ENCODE assay signal across 8 cellular contexts in the genomic region with DNA sequence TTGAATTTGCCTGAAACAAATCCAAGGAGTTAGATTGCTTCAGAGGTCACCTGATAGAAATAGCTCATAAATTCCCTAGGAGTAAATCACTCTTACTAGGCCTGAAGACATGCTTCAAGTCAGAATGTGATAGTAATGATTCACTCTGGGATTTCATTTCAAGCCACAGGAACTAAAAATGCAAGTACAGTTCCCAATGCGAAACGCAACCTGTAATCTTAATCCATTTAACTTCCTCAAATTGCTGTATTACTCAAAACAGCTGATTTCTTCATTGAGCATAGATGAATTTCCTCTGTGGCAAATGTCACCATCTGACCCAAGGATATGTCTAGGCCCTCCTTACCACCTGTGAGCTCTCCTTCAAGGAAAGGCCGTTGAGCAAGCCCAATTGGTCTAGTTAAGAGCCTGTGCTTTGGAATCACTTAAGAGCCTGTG. TPM values are rescaled to one million over a fixed set of nuclear protein-coding genes. Genes with fewer than 3 reads are reported as not detected.
A peak's percentile ranks its signal among the peaks of the same experiment; 100 is the strongest.
DNase-seq lines count a peak whose midpoint lies in the region; ATAC-seq and TF ChIP-seq lines count a peak whose summit lies in the region.

No MANE protein-coding gene starts in this region.

- peak; percentile 84 for ATAC-seq in activated naive CD8-positive, alpha-beta T cell treated with anti-CD3 and anti-CD28 coated beads, Interleukin-2, amount 50 U/mL, for 24 hours
- ATAC-seq in HG03095 (IDR thresholded peaks at IDR 0.05; ENCODE audit: unreplicated experiment) (peak; percentile 81), gastrocnemius medialis (peak; percentile 62 to 66)
- no peak for ATAC-seq in CD8-positive, alpha-beta T cell

- no peaks in the 10 kb centered on the region for H3K27me3 ChIP-seq in gastrocnemius medialis
- no peaks in the 10 kb centered on the region for H3K27me3 ChIP-seq in CD8-positive, alpha-beta T cell (ENCODE audit: insufficient read depth, low read length)

- in situ Hi-C loops in gastrocnemius medialis (cut with MboI; ENCODE audit: low sequenced_read_pairs in 4 of 4) = no loop called here

- no peak overlapping the region for H3K4me3 ChIP-seq in gastrocnemius medialis
- no peak overlapping the region for H3K4me3 ChIP-seq in CD8-positive, alpha-beta T cell (ENCODE audit: low read depth, low read length)

- no peaks in the 10 kb centered on the region for H3K36me3 Mint-ChIP-seq in activated naive CD8-positive, alpha-beta T cell treated with anti-CD3 and anti-CD28 coated beads, Interleukin-2, amount 50 U/mL, for 24 hours (ENCODE audit: low read depth)
- H3K36me3 Mint-ChIP-seq in activated naive CD8-positive, alpha-beta T cell treated with anti-CD3 and anti-CD28 coated beads for 36 hours = no peaks in the 10 kb centered on the region
- no peaks in the 10 kb centered on the region for H3K36me3 Mint-ChIP-seq in CD8-positive, alpha-beta T cell

- no peaks in the 10 kb centered on the region for H3K36me3 ChIP-seq in gastrocnemius medialis
- no peaks in the 10 kb centered on the region for H3K36me3 ChIP-seq in CD8-positive, alpha-beta T cell (ENCODE audit: insufficient read depth, low read length)

- H3K4me1 ChIP-seq in gastrocnemius medialis = no peaks in the 10 kb centered on the region
- peaks cover 3% of the 10 kb centered on the region for H3K4me1 ChIP-seq in CD8-positive, alpha-beta T cell (ENCODE audit: insufficient read depth, low read length)

- H3K9me3 ChIP-seq in gastrocnemius medialis = no peaks in the 10 kb centered on the region
- no peaks in the 10 kb centered on the region for H3K9me3 ChIP-seq in CD8-positive, alpha-beta T cell (ENCODE audit: low read length)

- no peak for DNase-seq in activated naive CD8-positive, alpha-beta T cell treated with anti-CD3 and anti-CD28 coated beads, Interleukin-2, amount 50 U/mL, for 24 hours
- DNase-seq in activated naive CD8-positive, alpha-beta T cell treated with anti-CD3 and anti-CD28 coated beads for 36 hours = no peak
- peak; percentile 44 to 48 for DNase-seq in SW 1271 (lab: John Stamatoyannopoulos, UW)
- DNase-seq in gastrocnemius medialis = no peak
- DNase-seq in activated CD4-positive, alpha-beta T cell treated with anti-CD3 and anti-CD28 coated beads for 1 hour = no peak
- no peak for DNase-seq in CD8-positive, alpha-beta T cell
- no peak for DNase-seq in ecto neural progenitor cell (ENCODE audit: low spot score)

- H3K9me3 Mint-ChIP-seq in activated naive CD8-positive, alpha-beta T cell treated with anti-CD3 and anti-CD28 coated beads, Interleukin-2, amount 50 U/mL, for 24 hours = no peaks in the 10 kb centered on the region
- no peaks in the 10 kb centered on the region for H3K9me3 Mint-ChIP-seq in activated naive CD8-positive, alpha-beta T cell treated with anti-CD3 and anti-CD28 coated beads for 36 hours
- no peaks in the 10 kb centered on the region for H3K9me3 Mint-ChIP-seq in CD8-positive, alpha-beta T cell

- no peaks in the 10 kb centered on the region for H3K27me3 Mint-ChIP-seq in activated naive CD8-positive, alpha-beta T cell treated with anti-CD3 and anti-CD28 coated beads, Interleukin-2, amount 50 U/mL, for 24 hours
- no peaks in the 10 kb centered on the region for H3K27me3 Mint-ChIP-seq in activated naive CD8-positive, alpha-beta T cell treated with anti-CD3 and anti-CD28 coated beads for 36 hours
- H3K27me3 Mint-ChIP-seq in CD8-positive, alpha-beta T cell (ENCODE audit: low read depth) = no peaks in the 10 kb centered on the region

- no peak overlapping the region for H3K27ac Mint-ChIP-seq in activated naive CD8-positive, alpha-beta T cell treated with anti-CD3 and anti-CD28 coated beads, Interleukin-2, amount 50 U/mL, for 24 hours
- H3K27ac Mint-ChIP-seq in activated naive CD8-positive, alpha-beta T cell treated with anti-CD3 and anti-CD28 coated beads for 36 hours = no peak overlapping the region
- H3K27ac Mint-ChIP-seq in CD8-positive, alpha-beta T cell = no peak overlapping the region

- POLR2A ChIA-PET in CD8-positive, alpha-beta T cell (lab: Charles Lee) = no interaction called here

- CTCF ChIA-PET in CD8-positive, alpha-beta T cell (lab: Charles Lee) = interaction anchor here (0.6 to 1.2 kb wide), 2 partner anchors 16 to 145 kb away, joined by 3 read pairs; no protein-coding TSS in a partner anchor

- peaks cover 15% of the 10 kb centered on the region for H3K4me1 Mint-ChIP-seq in activated naive CD8-positive, alpha-beta T cell treated with anti-CD3 and anti-CD28 coated beads, Interleukin-2, amount 50 U/mL, for 24 hours
- H3K4me1 Mint-ChIP-seq in activated naive CD8-positive, alpha-beta T cell treated with anti-CD3 and anti-CD28 coated beads for 36 hours = peaks cover 13% of the 10 kb centered on the region
- H3K4me1 Mint-ChIP-seq in CD8-positive, alpha-beta T cell (ENCODE audit: low read depth) = peaks cover 6% of the 10 kb centered on the region

- no peak overlapping the region for H3K4me3 Mint-ChIP-seq in activated naive CD8-positive, alpha-beta T cell treated with anti-CD3 and anti-CD28 coated beads, Interleukin-2, amount 50 U/mL, for 24 hours
- no peak overlapping the region for H3K4me3 Mint-ChIP-seq in activated naive CD8-positive, alpha-beta T cell treated with anti-CD3 and anti-CD28 coated beads for 36 hours
- no peak overlapping the region for H3K4me3 Mint-ChIP-seq in CD8-positive, alpha-beta T cell

- TF ChIP-seq CTCF in gastrocnemius medialis (IDR thresholded peaks at IDR 0.05 in 4 of 5, conservative IDR thresholded peaks at IDR 0.05 in 1 of 5) = no peak
- TF ChIP-seq CTCF in CD8-positive, alpha-beta T cell (IDR thresholded peaks at IDR 0.05) = no peak

- no peak for TF ChIP-seq POLR2A in gastrocnemius medialis (IDR thresholded peaks at IDR 0.05)

- no peak overlapping the region for H3K27ac ChIP-seq in gastrocnemius medialis
- no peak overlapping the region for H3K27ac ChIP-seq in CD8-positive, alpha-beta T cell (ENCODE audit: low read depth, low read length)

- intact Hi-C loops in gastrocnemius medialis (cut with DNase I; ENCODE audit: low total_unique reads) = no loop called here
- intact Hi-C loops in CD8-positive, alpha-beta T cell (cut with DNase I, micrococcal nuclease) = no loop called here

RNA-seq across cellular contexts. Expression of gene IL6ST, which starts 32.1 kb away (rescaled TPM):
- total RNA-seq in activated naive CD8-positive, alpha-beta T cell treated with anti-CD3 and anti-CD28 coated beads for 36 hours = 10 to 100 TPM; 47.1 to 58.0 TPM
- total RNA-seq in gastrocnemius medialis = 100 to 1,000 TPM; 128 to 228 (median 167) TPM
- 100 to 1,000 TPM; 201 to 214 TPM for total RNA-seq in CD8-positive, alpha-beta T cell

Comparison
In these comparisons a context has a peak if more than half of its experiments do, and no peak if none do; other contexts are left out.
1. DNase-seq: peak in SW 1271 (2 of 2); none in activated naive CD8-positive, alpha-beta T cell treated with anti-CD3 and anti-CD28 coated beads, Interleukin-2, amount 50 U/mL, for 24 hours (single experiment), activated naive CD8-positive, alpha-beta T cell treated with anti-CD3 and anti-CD28 coated beads for 36 hours (single experiment), gastrocnemius medialis (0 of 2), activated CD4-positive, alpha-beta T cell treated with anti-CD3 and anti-CD28 coated beads for 1 hour (single experiment), CD8-positive, alpha-beta T cell (0 of 7) and ecto neural progenitor cell (single experiment).